In genomic region chr18:74598350-74599001, GRCh38 we compare ENCODE assay signal across 8 cellular contexts. TPM values are rescaled to one million over a fixed set of nuclear protein-coding genes. Genes with fewer than 3 reads are reported as not detected.
DNase-seq lines count a peak whose midpoint lies in the region; ATAC-seq, FAIRE-seq and TF ChIP-seq lines count a peak whose summit lies in the region.

No MANE protein-coding gene starts in this region.

- in situ Hi-C loops in transverse colon (cut with MboI; ENCODE audit: low pct_ligation_motif_present in 1 of 4, low pct_unique_long_range_greater_than_20kb in 1 of 4, low sequenced_read_pairs in 3 of 4): no loop called here

- H2BK120ac ChIP-seq in trophoblast cell (ENCODE audit: insufficient read depth, low read length, poor library complexity): peak overlapping the region; percentile 48

- no peak for TF ChIP-seq CTCF in D721Med (IDR thresholded peaks at IDR 0.05; ENCODE audit: insufficient read depth, missing control alignments)
- peak; percentile 12 for TF ChIP-seq CTCF in glutamatergic neuron (IDR thresholded peaks at IDR 0.05; ENCODE audit: partially characterized antibody, unreplicated experiment)
- TF ChIP-seq CTCF in transverse colon (IDR thresholded peaks at IDR 0.05): peak in 2 of 5 experiments; percentile 10 to 45

- intact Hi-C loops in transverse colon (cut with DNase I; ENCODE audit: low total_unique reads): no loop called here

- peaks cover 11% of the 10 kb centered on the region for H3K9me3 Mint-ChIP-seq in glutamatergic neuron (ENCODE audit: unreplicated experiment)

- H3K9me3 ChIP-seq in trophoblast cell (ENCODE audit: insufficient read depth, low read depth, low read length) (no peaks in the 10 kb centered on the region), transverse colon (no peaks in the 10 kb centered on the region)

- H3K27ac Mint-ChIP-seq in glutamatergic neuron (ENCODE audit: unreplicated experiment): peak overlapping the region; percentile 86

- H3K18ac ChIP-seq in trophoblast cell (ENCODE audit: low read length): peak overlapping the region; percentile 85

- no CpG with 5 or more reads among the region's 44 CpGs for WGBS in trophoblast cell (ENCODE audit: extremely low coverage, insufficient coverage, insufficient read length)
- 0 to 4% methylated on average over 4 to 42 of the region's 44 CpGs for WGBS in transverse colon (ENCODE audit: low coverage in 1 of 2), 2 donors

- H3K9ac ChIP-seq in trophoblast cell (ENCODE audit: low read length): peak overlapping the region; percentile 94

- no peak overlapping the region for H2BK12ac ChIP-seq in trophoblast cell (ENCODE audit: low read length)

- H3K27me3 Mint-ChIP-seq in glutamatergic neuron (ENCODE audit: unreplicated experiment): peaks cover 9% of the 10 kb centered on the region

- peak overlapping the region; percentile 81 for H3K4me2 ChIP-seq in trophoblast cell (ENCODE audit: low read length)

- H3K4me3 Mint-ChIP-seq in glutamatergic neuron (ENCODE audit: unreplicated experiment): peak overlapping the region; percentile 92

- no peak overlapping the region for H3K23ac ChIP-seq in trophoblast cell (ENCODE audit: low read length)

- H4K8ac ChIP-seq in trophoblast cell (ENCODE audit: low read depth, low read length): peak overlapping the region; percentile 88

- H3K79me1 ChIP-seq in trophoblast cell (ENCODE audit: low read length): peaks cover 13% of the 10 kb centered on the region

- H3K27ac ChIP-seq in trophoblast cell (ENCODE audit: low read depth, low read length) (peak overlapping the region; percentile 89), transverse colon (peak overlapping the region; percentile 98 to 99 (median 98))

- H2AFZ ChIP-seq in trophoblast cell (ENCODE audit: insufficient read depth, low read length, poor library complexity): peak overlapping the region; percentile 91

- H3K27me3 ChIP-seq in trophoblast cell (ENCODE audit: insufficient read depth, low read length): no peaks in the 10 kb centered on the region
- no peaks in the 10 kb centered on the region for H3K27me3 ChIP-seq in transverse colon

- H2AK5ac ChIP-seq in trophoblast cell (ENCODE audit: low read length): no peak overlapping the region

- H3K79me2 ChIP-seq in trophoblast cell (ENCODE audit: control insufficient read depth, insufficient read depth, low read length, poor library complexity): peaks cover 7% of the 10 kb centered on the region

- H3K14ac ChIP-seq in trophoblast cell (ENCODE audit: low read length): peak overlapping the region; percentile 90

- peak overlapping the region; percentile 70 for H2BK5ac ChIP-seq in trophoblast cell (ENCODE audit: low read depth, low read length, poor library complexity)

- peaks cover 8% of the 10 kb centered on the region for H3K4me1 Mint-ChIP-seq in glutamatergic neuron (ENCODE audit: low read depth, unreplicated experiment)

- peak overlapping the region; percentile 71 for H4K91ac ChIP-seq in trophoblast cell (ENCODE audit: low read depth, low read length)

- no peaks in the 10 kb centered on the region for H3K36me3 Mint-ChIP-seq in glutamatergic neuron (ENCODE audit: unreplicated experiment)

- DNase-seq in D721Med (ENCODE audit: insufficient read length, low spot score): peak; percentile 68
- peak; percentile 42 for DNase-seq in HK-2 (ENCODE audit: unreplicated experiment)
- DNase-seq in RPMI8226: peak; percentile 79
- peak; percentile 72 for DNase-seq in activated gamma-delta T cell treated with Interleukin-2 at 50 U/mL for 16 hours
- peak; percentile 59 for DNase-seq in glutamatergic neuron
- peak; percentile 11 to 43 for DNase-seq in trophoblast cell
- DNase-seq in transverse colon: peak; percentile 60

- peak; percentile 60 for ATAC-seq in GM19463 (IDR thresholded peaks at IDR 0.05; ENCODE audit: unreplicated experiment)

- no peak for FAIRE-seq in D721Med (lab: Jason Lieb, UNC)

- H3K36me3 ChIP-seq in trophoblast cell (ENCODE audit: control insufficient read depth in 1 of 2, insufficient read depth in 2 of 2, low read length in 2 of 2) (no peaks in the 10 kb centered on the region), transverse colon (no peaks in the 10 kb centered on the region)

- no peak for TF ChIP-seq EP300 in transverse colon (IDR thresholded peaks at IDR 0.05; ENCODE audit: low read depth)

- H3K4me1 ChIP-seq in trophoblast cell (ENCODE audit: control insufficient read depth in 1 of 2, insufficient read depth in 2 of 2, low read length in 2 of 2) (peaks cover 5 to 6% of the 10 kb centered on the region in 2 experiments), transverse colon (peaks cover 15 to 26% (median 24%) of the 10 kb centered on the region in 4 donors)

- TF ChIP-seq POLR2A in transverse colon (IDR thresholded peaks at IDR 0.05): no peak

- peak overlapping the region; percentile 66 for H4K12ac ChIP-seq in trophoblast cell (ENCODE audit: low read depth, low read length)

- peak overlapping the region; percentile 91 for H3K4me3 ChIP-seq in trophoblast cell (ENCODE audit: low read depth, low read length)
- H3K4me3 ChIP-seq in transverse colon: peak overlapping the region; percentile 88 to 96 (median 90)

- peak overlapping the region; percentile 73 for H3K4ac ChIP-seq in trophoblast cell (ENCODE audit: low read depth, low read length)

RNA-seq across cellular contexts. Expression of gene ZNF407, which starts 0.8 kb away (rescaled TPM):
- total RNA-seq in glutamatergic neuron (ENCODE audit: unreplicated experiment) (15.8 TPM), transverse colon (10 to 100 TPM; 13.5 to 24.1 (median 20.1) TPM)
- 2.2 TPM in 2 replicates for polyA plus RNA-seq in trophoblast cell (2013)

Comparison
In these comparisons a context has a peak if more than half of its experiments do, and no peak if none do; other contexts are left out.
1. Peak in every context shown above with its lines: DNase-seq, ATAC-seq, H3K4me3 ChIP-seq and H3K27ac ChIP-seq.
2. DNase-seq: peak in every context shown above with its lines; median percentile 79 in RPMI8226; 72 in activated gamma-delta T cell treated with Interleukin-2 at 50 U/mL for 16 hours; 68 in D721Med; 60 in transverse colon; 59 in glutamatergic neuron; 42 in HK-2; 27 in trophoblast cell.